Comparison of ENCODE assay signal across 10 cellular contexts in genomic region chr4:158020175-158020574, GRCh38.
DNase-seq lines count a peak whose midpoint lies in the region; ATAC-seq and TF ChIP-seq lines count a peak whose summit lies in the region.
"Had no signal": no experiment of that assay in that cellular context is flagged by ENCODE, and none has a peak within 500 bp of the region (broad histone marks: within the 10 kb centered on the region; RNA-seq: fewer than 3 reads in every experiment).

No MANE protein-coding gene starts in this region.

- peak; percentile 79 for ATAC-seq in SK-N-SH treated with all-trans-retinoic acid at 6 μM for 48 hours
- ATAC-seq in GM19467 (IDR thresholded peaks at IDR 0.05; ENCODE audit: unreplicated experiment): no peak
- ATAC-seq in HG02610 (IDR thresholded peaks at IDR 0.05; ENCODE audit: unreplicated experiment): no peak

- no peak for TF ChIP-seq CTCF in glutamatergic neuron (IDR thresholded peaks at IDR 0.05; ENCODE audit: partially characterized antibody, unreplicated experiment)
- TF ChIP-seq CTCF in retinal pigment epithelial cell (conservative IDR thresholded peaks at IDR 0.05; ENCODE audit: low read depth, low read length): no peak

- H3K27me3 Mint-ChIP-seq in glutamatergic neuron (ENCODE audit: unreplicated experiment): no peaks in the 10 kb centered on the region

- H3K36me3 Mint-ChIP-seq in glutamatergic neuron (ENCODE audit: unreplicated experiment): no peaks in the 10 kb centered on the region

- peaks cover 4% of the 10 kb centered on the region for H3K4me1 Mint-ChIP-seq in glutamatergic neuron (ENCODE audit: low read depth, unreplicated experiment)

- no peak overlapping the region for H3K4me3 Mint-ChIP-seq in glutamatergic neuron (ENCODE audit: unreplicated experiment)

- H3K9me3 Mint-ChIP-seq in glutamatergic neuron (ENCODE audit: unreplicated experiment): no peaks in the 10 kb centered on the region

- H3K4me3 ChIP-seq in retinal pigment epithelial cell (ENCODE audit: low read length): no peak overlapping the region
- H3K4me3 ChIP-seq: skin epidermis had no signal

- peak overlapping the region; percentile 19 for H3K27ac Mint-ChIP-seq in glutamatergic neuron (ENCODE audit: unreplicated experiment)

- DNase-seq in GM04503 (ENCODE audit: low read depth) (peak; percentile 62), glutamatergic neuron (no peak), retinal pigment epithelial cell (ENCODE audit: low read depth) (peak; percentile 95), DMS114 treated with DMSO at 0.1 percent for 48 hours (lab: John Stamatoyannopoulos, UW; ENCODE audit: unreplicated experiment) (no peak)
- DNase-seq in activated T-cell treated with anti-CD3 and anti-CD28 coated beads, Interleukin-2, amount 50 U/mL, for 1 hour: no peak
- DNase-seq: MM.1S had no signal

TF ChIP-seq in SK-N-SH treated with all-trans-retinoic acid at 6 μM for 48 hours, 23 proteins besides CTCF, POLR2A, EP300 and RAD21:
- TF ChIP-seq ESRRG (CRISPR knock-in tag; IDR thresholded peaks at IDR 0.05): no peak
- TF ChIP-seq ZC3H10 (CRISPR knock-in tag; IDR thresholded peaks at IDR 0.05): 0 out of 2 replicates have a peak, but pooled peaks have one; percentile 9

Comparison
In these comparisons a context has a peak if more than half of its experiments do, and no peak if none do; other contexts are left out.
1. DNase-seq: peak in GM04503 (single experiment) and retinal pigment epithelial cell (single experiment); none in glutamatergic neuron (single experiment), DMS114 treated with DMSO at 0.1 percent for 48 hours (single experiment) and activated T-cell treated with anti-CD3 and anti-CD28 coated beads, Interleukin-2, amount 50 U/mL, for 1 hour (single experiment).